24 cellular contexts compared by ENCODE assay signal in the genomic region with DNA sequence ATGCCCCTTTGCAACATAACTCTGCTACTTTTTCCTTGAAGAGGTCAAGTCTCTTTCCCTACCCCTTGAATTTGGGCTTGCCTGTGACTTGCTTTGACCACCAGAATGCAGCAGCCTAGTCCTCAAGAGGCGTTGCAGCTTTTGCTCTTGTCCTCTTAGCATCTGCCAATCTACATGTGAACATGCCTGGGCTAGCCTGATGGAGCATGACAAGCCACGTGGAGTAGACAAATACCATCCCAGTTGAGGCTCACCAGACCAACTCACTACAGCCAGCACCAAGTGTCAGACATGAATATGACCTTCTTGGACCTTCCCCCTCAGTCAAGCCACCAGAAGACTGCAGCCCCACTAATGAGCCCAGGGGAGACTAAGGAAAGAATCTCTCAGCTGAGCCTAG. TPM values are rescaled to one million over a fixed set of nuclear protein-coding genes. Genes with fewer than 3 reads are reported as not detected.
DNase-seq lines count a peak whose midpoint lies in the region; ATAC-seq, FAIRE-seq and TF ChIP-seq lines count a peak whose summit lies in the region.
"Had no signal": no experiment of that assay in that cellular context is flagged by ENCODE, and none has a peak within 500 bp of the region (broad histone marks: within the 10 kb centered on the region; RNA-seq: fewer than 3 reads in every experiment).

No MANE protein-coding gene starts in this region.

- H3K4me2 ChIP-seq in keratinocyte (ENCODE audit: control insufficient read depth, extremely low read depth, insufficient read depth, low read depth, low read length): no peak overlapping the region
- H3K4me2 ChIP-seq: neural progenitor cell had no signal

- H3K4me1 Mint-ChIP-seq in MCF 10A (ENCODE audit: insufficient read depth, unreplicated experiment) (peaks cover 41% of the 10 kb centered on the region), Calu3 (ENCODE audit: low read depth, unreplicated experiment) (peaks cover 48% of the 10 kb centered on the region)
- no peaks in the 10 kb centered on the region for H3K4me1 Mint-ChIP-seq in naive thymus-derived CD8-positive, alpha-beta T cell
- H3K4me1 Mint-ChIP-seq: CD8-positive, alpha-beta memory T cell had no signal

- H3K27ac Mint-ChIP-seq in MCF 10A (ENCODE audit: low read depth, unreplicated experiment): peak overlapping the region; percentile 51
- no peak overlapping the region for H3K27ac Mint-ChIP-seq in Calu3 (ENCODE audit: unreplicated experiment)
- H3K27ac Mint-ChIP-seq in naive thymus-derived CD8-positive, alpha-beta T cell: no peak overlapping the region
- H3K27ac Mint-ChIP-seq: CD8-positive, alpha-beta memory T cell; neural progenitor cell; stimulated activated naive CD8-positive, alpha-beta T cell treated with anti-CD3 and anti-CD28 coated beads, Interleukin-15, Interleukin-2, amounts not matched to agents 100 ng/mL and 50 ng/mL, for 24 hours; T-helper 17 cell; WTC11 had no signal

- no peak for TF ChIP-seq POLR2A in breast epithelium (IDR thresholded peaks at IDR 0.05)

- TF ChIP-seq CTCF in MCF 10A (IDR thresholded peaks at IDR 0.05; ENCODE audit: unreplicated experiment) (no peak), breast epithelium (IDR thresholded peaks at IDR 0.05) (no peak), keratinocyte (optimal IDR thresholded peaks at IDR 0.05 in 1 of 3, IDR thresholded peaks at IDR 0.05 in 1 of 3, conservative IDR thresholded peaks at IDR 0.05 in 1 of 3; ENCODE audit: extremely low read depth in 1 of 3, insufficient read depth in 2 of 3, low read length in 3 of 3) (no peak), Calu3 (IDR thresholded peaks at IDR 0.05; ENCODE audit: unreplicated experiment) (no peak)

- H2AFZ ChIP-seq in keratinocyte (ENCODE audit: control insufficient read depth, low read length): no peak overlapping the region
- H2AFZ ChIP-seq: neural progenitor cell had no signal

- BruUV-seq in MCF 10A (replicated peaks; lab: Mats Ljungman, UMichigan): no TSS peak
- BruUV-seq in Calu3 (replicated peaks; lab: Mats Ljungman, UMichigan): no TSS peak

- H3K9me3 ChIP-seq in breast epithelium (peaks cover 0 to 2% of the 10 kb centered on the region in 2 donors), adipocyte (ENCODE audit: control insufficient read depth, low read length) (peaks cover 5% of the 10 kb centered on the region), keratinocyte (ENCODE audit: control insufficient read depth, low read depth, low read length) (no peaks in the 10 kb centered on the region), aorta (ENCODE audit: control insufficient read depth, low read length) (no peaks in the 10 kb centered on the region)

- CTCF ChIA-PET in MCF 10A (lab: Yijun Ruan, JAX): interaction anchor here (0.8 to 3.8 kb wide), 5 partner anchors 10 to 42 kb away, joined by 3 to 12 read pairs (median 5); no protein-coding TSS in a partner anchor
- CTCF ChIA-PET in Calu3 (lab: Charles Lee): interaction anchor here (0.5 to 1.5 kb wide), 3 partner anchors 10 to 308 kb away, joined by 3 read pairs; no protein-coding TSS in a partner anchor

- H3K27me3 Mint-ChIP-seq in MCF 10A (ENCODE audit: insufficient read depth, unreplicated experiment) (no peaks in the 10 kb centered on the region), Calu3 (ENCODE audit: unreplicated experiment) (no peaks in the 10 kb centered on the region)
- peaks cover 0 to 6% (median 0%) of the 10 kb centered on the region in 5 donors for H3K27me3 Mint-ChIP-seq in naive thymus-derived CD8-positive, alpha-beta T cell

- no peaks in the 10 kb centered on the region for H3K79me2 ChIP-seq in keratinocyte (ENCODE audit: control insufficient read depth, insufficient read depth, low read length)

- H3K4me1 ChIP-seq in breast epithelium (no peaks in the 10 kb centered on the region), adipocyte (ENCODE audit: control insufficient read depth, insufficient read depth, low read length) (peaks cover 59% of the 10 kb centered on the region), keratinocyte (ENCODE audit: control insufficient read depth, extremely low read depth, insufficient read depth, low read length) (peaks cover 16% of the 10 kb centered on the region), aorta (ENCODE audit: control insufficient read depth in 1 of 2, insufficient read depth in 2 of 2, low read length in 2 of 2) (no peaks in the 10 kb centered on the region)
- H3K4me1 ChIP-seq: left lung, neural progenitor cell, transverse colon had no signal

- peaks cover 8% of the 10 kb centered on the region for H3K9me3 Mint-ChIP-seq in MCF 10A (ENCODE audit: unreplicated experiment)
- peaks cover 4% of the 10 kb centered on the region for H3K9me3 Mint-ChIP-seq in Calu3 (ENCODE audit: low read depth, unreplicated experiment)
- peaks cover 0 to 6% (median 3%) of the 10 kb centered on the region in 9 donors for H3K9me3 Mint-ChIP-seq in naive thymus-derived CD8-positive, alpha-beta T cell

- H3K4me3 Mint-ChIP-seq in MCF 10A (ENCODE audit: unreplicated experiment) (no peak overlapping the region), Calu3 (ENCODE audit: low read depth, unreplicated experiment) (no peak overlapping the region)
- no peak overlapping the region for H3K4me3 Mint-ChIP-seq in naive thymus-derived CD8-positive, alpha-beta T cell
- H3K4me3 Mint-ChIP-seq: CD8-positive, alpha-beta memory T cell; H9; neural progenitor cell; stimulated activated naive CD8-positive, alpha-beta T cell treated with anti-CD3 and anti-CD28 coated beads, Interleukin-15, Interleukin-2, amounts not matched to agents 100 ng/mL and 50 ng/mL, for 24 hours; T-helper 17 cell; WTC11 had no signal

- intact Hi-C loops in MCF 10A (cut with micrococcal nuclease): no loop called here
- intact Hi-C loops in breast epithelium (cut with DNase I; ENCODE audit: low total_unique reads): no loop called here
- intact Hi-C loops in aorta (cut with DNase I): no loop called here
- intact Hi-C loops in Calu3 (cut with micrococcal nuclease; ENCODE audit: unreplicated experiment): no loop called here

- no peak for ATAC-seq in aorta (ENCODE audit: low FRiP score)
- ATAC-seq in naive thymus-derived CD8-positive, alpha-beta T cell: no peak
- ATAC-seq in HG02938 (IDR thresholded peaks at IDR 0.05; ENCODE audit: unreplicated experiment): no peak
- ATAC-seq: left lung, T-helper 17 cell, WTC11 had no signal

- dilution Hi-C loops in keratinocyte (cut with MboI; ENCODE audit: extremely low pct_ligation_motif_present, low sequenced_read_pairs): no loop called here

- H3K27ac ChIP-seq in breast epithelium (no peak overlapping the region), keratinocyte (ENCODE audit: control insufficient read depth, insufficient read depth, low read length) (no peak overlapping the region), aorta (ENCODE audit: low read depth in 1 of 2, low read length in 2 of 2) (no peak overlapping the region)
- H3K27ac ChIP-seq: left lung, neural progenitor cell, SJCRH30, transverse colon had no signal

- WGBS in aorta, 2 donors: 91 to 97% methylated on average over 2 of the region's 2 CpGs

- H3K36me3 ChIP-seq in breast epithelium (no peaks in the 10 kb centered on the region), adipocyte (ENCODE audit: control insufficient read depth, insufficient read depth, low read length, severe bottlenecking) (no peaks in the 10 kb centered on the region), keratinocyte (ENCODE audit: control insufficient read depth in 2 of 2, extremely low read depth in 1 of 2, insufficient read depth in 2 of 2, low read length in 2 of 2) (no peaks in the 10 kb centered on the region), aorta (ENCODE audit: control insufficient read depth in 1 of 2, insufficient read depth in 2 of 2, low read length in 1 of 2) (no peaks in the 10 kb centered on the region)
- H3K36me3 ChIP-seq: left lung, neural progenitor cell, SJCRH30, transverse colon had no signal

- no peaks in the 10 kb centered on the region for H3K27me3 ChIP-seq in breast epithelium
- no peaks in the 10 kb centered on the region for H3K27me3 ChIP-seq in adipocyte (replicated peaks; ENCODE audit: control insufficient read depth, insufficient read depth, low read length)
- H3K27me3 ChIP-seq in keratinocyte (ENCODE audit: control insufficient read depth, extremely low read depth, insufficient read depth, low read length): no peaks in the 10 kb centered on the region
- H3K27me3 ChIP-seq in aorta (ENCODE audit: control insufficient read depth in 1 of 2, insufficient read depth in 2 of 2, low read length in 1 of 2): no peaks in the 10 kb centered on the region
- H3K27me3 ChIP-seq: left lung, neural progenitor cell, SJCRH30, transverse colon had no signal

- DNase-seq in MCF 10A (ENCODE audit: unreplicated experiment) (no peak), breast epithelium (ENCODE audit: low spot score in 2 of 2) (no peak), adipocyte (ENCODE audit: low read depth) (no peak), keratinocyte (ENCODE audit: low read depth, low spot score) (no peak), aorta (peak; percentile 5 to 19), Calu3 (no peak)
- no peak for DNase-seq in naive thymus-derived CD8-positive, alpha-beta T cell
- DNase-seq: activated CD4-positive, alpha-beta T cell treated with anti-CD3 and anti-CD28 coated beads, Interleukin-2, amount 50 U/mL, for 48 hours; activated gamma-delta T cell treated with Interleukin-2 at 50 U/mL for 16 hours; anterior cingulate cortex; CD8-positive, alpha-beta memory T cell; effector CD8-positive, alpha-beta T cell; H9; NCI-H1092; SJCRH30; small intestine; stimulated activated CD4-positive, alpha-beta T cell treated with anti-CD3 and anti-CD28 coated beads, Interleukin-4, amount 100 ng/mL, for 24 hours; T-helper 17 cell; transverse colon had no signal

- FAIRE-seq in keratinocyte (lab: Jason Lieb, UNC): peak; percentile 90
- FAIRE-seq: small intestine had no signal

- H3K36me3 Mint-ChIP-seq in MCF 10A (ENCODE audit: insufficient read depth, unreplicated experiment) (peaks cover 12% of the 10 kb centered on the region), Calu3 (ENCODE audit: insufficient read depth, unreplicated experiment) (no peaks in the 10 kb centered on the region)
- H3K36me3 Mint-ChIP-seq in naive thymus-derived CD8-positive, alpha-beta T cell: peaks cover 0 to 4% (median 4%) of the 10 kb centered on the region in 3 donors
- H3K36me3 Mint-ChIP-seq: WTC11 had no signal

- H3K9ac ChIP-seq in adipocyte (ENCODE audit: low read length) (peak overlapping the region; percentile 82), keratinocyte (ENCODE audit: control insufficient read depth, extremely low read depth, insufficient read depth, low read length) (no peak overlapping the region)
- H3K9ac ChIP-seq: neural progenitor cell had no signal

- H4K20me1 ChIP-seq in keratinocyte (ENCODE audit: control insufficient read depth, extremely low read depth, insufficient read depth, low read length): no peaks in the 10 kb centered on the region

- POLR2A ChIA-PET in MCF 10A (lab: Yijun Ruan, JAX): interaction anchor here (0.6 to 5.0 kb wide), 9 partner anchors 8 to 134 kb away, joined by 3 to 36 read pairs (median 6); no protein-coding TSS in a partner anchor
- POLR2A ChIA-PET in naive thymus-derived CD8-positive, alpha-beta T cell (lab: Charles Lee): no interaction called here

- H3K4me3 ChIP-seq in breast epithelium: no peak overlapping the region
- H3K4me3 ChIP-seq in adipocyte (ENCODE audit: low read length): no peak overlapping the region
- H3K4me3 ChIP-seq in keratinocyte (ENCODE audit: control insufficient read depth in 2 of 3, extremely low read depth in 1 of 3, insufficient read depth in 2 of 3, low read depth in 1 of 3, low read length in 3 of 3): no peak overlapping the region
- no peak overlapping the region for H3K4me3 ChIP-seq in aorta (ENCODE audit: low read length in 2 of 2)
- H3K4me3 ChIP-seq: left lung, neural progenitor cell, SJCRH30, transverse colon had no signal

- H3K9me1 ChIP-seq in keratinocyte (ENCODE audit: control insufficient read depth, extremely low read depth, insufficient read depth, low read length): no peaks in the 10 kb centered on the region

RNA-seq across cellular contexts. Expression of a gene that starts 32.9 kb away (rescaled TPM):
- total RNA-seq in MCF 10A (2022): 92.6 and 137 TPM in 2 replicates
- 100 to 1,000 TPM in 1 of 3 donors, 10 to 100 TPM in 2; 78.3 to 281 (median 83.2) TPM for total RNA-seq in breast epithelium
- polyA plus RNA-seq in keratinocyte: 39.8 to 57.2 TPM (median 45.6 TPM) in 3 replicates
- 52.7 TPM for polyA plus RNA-seq in keratinocyte (2011; ENCODE audit: low read depth)
- polyA plus RNA-seq in keratinocyte (2011; cell fraction: cytosol; rRNA removed): 30.8 and 32.5 TPM in 2 replicates
- polyA plus RNA-seq in keratinocyte (2011; cell fraction: nucleus; rRNA removed): 88.6 and 88.9 TPM in 2 replicates
- polyA plus RNA-seq in keratinocyte (2012; ENCODE audit: low replicate concordance): 44.4 and 81.4 TPM in 2 replicates
- polyA minus RNA-seq in keratinocyte: 49.8 to 105 TPM (median 62.0 TPM) in 3 replicates
- 64.5 TPM for polyA minus RNA-seq in keratinocyte (2011; cell fraction: cytosol; rRNA and poly(A)+ RNA removed)
- polyA minus RNA-seq in keratinocyte (2011; cell fraction: nucleus; rRNA and poly(A)+ RNA removed): 82.0 and 84.4 TPM in 2 replicates
- total RNA-seq in aorta: 100 to 1,000 TPM in 1 of 2 donors, 10 to 100 TPM in 1; 82.1 to 118 TPM
- 10 to 100 TPM; 12.4 to 29.3 TPM for polyA plus RNA-seq in aorta
- total RNA-seq in Calu3 (2022): 140 and 153 TPM in 2 replicates
- total RNA-seq in naive thymus-derived CD8-positive, alpha-beta T cell: not detected
- polyA plus RNA-seq in naive thymus-derived CD8-positive, alpha-beta T cell: not detected
- total RNA-seq: CD8-positive, alpha-beta memory T cell; T-helper 17 cell had no signal

Comparison
In these comparisons a context has a peak if more than half of its experiments do, and no peak if none do; other contexts are left out.
1. DNase-seq: peak in aorta (2 of 2); none in MCF 10A (single experiment), breast epithelium (0 of 2), adipocyte (single experiment), keratinocyte (single experiment), Calu3 (single experiment) and naive thymus-derived CD8-positive, alpha-beta T cell (0 of 10).
2. RNA of a gene that starts 32.9 kb away (total RNA-seq): 140 to 153 TPM in Calu3, 92.6 to 137 TPM in MCF 10A, 82.1 to 118 TPM in aorta and 78.3 to 281 TPM in breast epithelium; not detected in naive thymus-derived CD8-positive, alpha-beta T cell; every median in the first group is over 10 times any median in the second.